In genomic region chr18:71107220-71107619, GRCh38 we compare ENCODE assay signal across 20 cellular contexts.
DNase-seq lines count a peak whose midpoint lies in the region; ATAC-seq, FAIRE-seq and TF ChIP-seq lines count a peak whose summit lies in the region.
"Had no signal": no experiment of that assay in that cellular context is flagged by ENCODE, and none has a peak within 500 bp of the region (broad histone marks: within the 10 kb centered on the region; RNA-seq: fewer than 3 reads in every experiment).

No MANE protein-coding gene starts in this region.

- peak overlapping the region; percentile 43; the same call in 1 of the 2 replicates for H2AFZ ChIP-seq in SK-N-SH (ENCODE audit: low read depth)
- 0 out of 2 replicates have a peak overlapping the region, but pooled peaks have one; percentile 18 for H2AFZ ChIP-seq in OCI-LY3 (ENCODE audit: low read depth, low read length)
- H2AFZ ChIP-seq in endothelial cell of umbilical vein (ENCODE audit: low read depth, low read length) = peak overlapping the region; percentile 93

- H3K9me2 ChIP-seq in SK-N-SH = no peaks in the 10 kb centered on the region

- no peak for FAIRE-seq in endothelial cell of umbilical vein (lab: Jason Lieb, UNC)
- FAIRE-seq: GM18507, RCC 7860 had no signal

- TF ChIP-seq EP300 in SK-N-SH (IDR thresholded peaks at IDR 0.05; ENCODE audit: borderline replicate concordance in 1 of 2, low read depth in 1 of 2, low read length in 1 of 2) = no peak

- H3K36me3 ChIP-seq in SK-N-SH (replicated peaks in 1 of 2; ENCODE audit: control insufficient read depth in 1 of 2, insufficient read depth in 2 of 2, low read length in 1 of 2) = no peaks in the 10 kb centered on the region
- no peaks in the 10 kb centered on the region for H3K36me3 ChIP-seq in OCI-LY3 (replicated peaks; ENCODE audit: low read depth, low read length)
- no peaks in the 10 kb centered on the region for H3K36me3 ChIP-seq in endothelial cell of umbilical vein (ENCODE audit: control insufficient read depth in 2 of 2, extremely low read depth in 1 of 2, insufficient read depth in 2 of 2, low read length in 2 of 2)
- H3K36me3 ChIP-seq: SJSA1 had no signal

- no peaks in the 10 kb centered on the region for H3K79me2 ChIP-seq in SK-N-SH (ENCODE audit: insufficient read depth)
- H3K79me2 ChIP-seq in OCI-LY3 (ENCODE audit: low read length) = no peaks in the 10 kb centered on the region
- no peaks in the 10 kb centered on the region for H3K79me2 ChIP-seq in endothelial cell of umbilical vein (ENCODE audit: control insufficient read depth, insufficient read depth, low read length)

- no peak for DNase-seq in SK-N-SH
- no peak for DNase-seq in endothelial cell of umbilical vein (ENCODE audit: low read depth, low spot score)
- no peak for DNase-seq in glutamatergic neuron
- DNase-seq in superior temporal gyrus (ENCODE audit: extremely low spot score) = no peak
- DNase-seq: 8988T; AML-193; CD8-positive, alpha-beta T cell; DMS153; Karpas-422; NCI-H1436; NCI-H187 treated with DMSO at 0.1 percent for 48 hours; NCI-H69 had no signal

- H3K9me1 ChIP-seq in endothelial cell of umbilical vein (replicated peaks; ENCODE audit: control insufficient read depth, extremely low read depth, insufficient read depth, low read length) = no peaks in the 10 kb centered on the region

- WGBS in SK-N-SH (ENCODE audit: low lambda C conversion rate) = 86% methylated on average over 2 of the region's 2 CpGs

- peaks cover under 1% of the 10 kb centered on the region; the same call in 1 of the 2 replicates for H3K9me3 ChIP-seq in SK-N-SH
- no peaks in the 10 kb centered on the region for H3K9me3 ChIP-seq in OCI-LY3 (ENCODE audit: insufficient read depth, low read length)
- H3K9me3 ChIP-seq in endothelial cell of umbilical vein (replicated peaks; ENCODE audit: control insufficient read depth, insufficient read depth, low read length) = no peaks in the 10 kb centered on the region
- H3K9me3 ChIP-seq: SJSA1 had no signal

- H3K4me1 ChIP-seq in SK-N-SH (ENCODE audit: control insufficient read depth in 1 of 2, insufficient read depth in 2 of 2, low read depth in 1 of 2, low read length in 1 of 2) = peaks cover 0 to 28% of the 10 kb centered on the region in 2 experiments; a peak in 1 of 4 replicates
- no peaks in the 10 kb centered on the region for H3K4me1 ChIP-seq in OCI-LY3 (ENCODE audit: low read length)
- H3K4me1 ChIP-seq in endothelial cell of umbilical vein (ENCODE audit: control insufficient read depth, extremely low read depth, insufficient read depth, low read length) = no peaks in the 10 kb centered on the region
- H3K4me1 ChIP-seq: SJSA1 had no signal

- POLR2A ChIA-PET in SK-N-SH (lab: Yijun Ruan, JAX) (no interaction called here), endothelial cell of umbilical vein (lab: Charles Lee) (no interaction called here)

- H3K36me3 Mint-ChIP-seq in glutamatergic neuron (ENCODE audit: unreplicated experiment) = no peaks in the 10 kb centered on the region
- H3K36me3 Mint-ChIP-seq: CD8-positive, alpha-beta T cell; IgD-negative memory B cell had no signal

- 0 out of 2 replicates have a peak overlapping the region, but pooled peaks have one; percentile 20 for H3K4me2 ChIP-seq in SK-N-SH
- H3K4me2 ChIP-seq in OCI-LY3 (ENCODE audit: low read length) = no peak overlapping the region
- H3K4me2 ChIP-seq in endothelial cell of umbilical vein (ENCODE audit: insufficient read depth, low read length) = no peak overlapping the region

- H3K27me3 ChIP-seq in SK-N-SH (ENCODE audit: insufficient read depth) = no peaks in the 10 kb centered on the region
- H3K27me3 ChIP-seq in OCI-LY3 (ENCODE audit: low read depth, low read length) = no peaks in the 10 kb centered on the region
- H3K27me3 ChIP-seq in endothelial cell of umbilical vein (ENCODE audit: control insufficient read depth in 2 of 2, insufficient read depth in 2 of 2, low read length in 2 of 2) = no peaks in the 10 kb centered on the region
- H3K27me3 ChIP-seq: SJSA1 had no signal

- no peak overlapping the region for H3K4me3 Mint-ChIP-seq in glutamatergic neuron (ENCODE audit: unreplicated experiment)
- H3K4me3 Mint-ChIP-seq: CD8-positive, alpha-beta T cell; IgD-negative memory B cell had no signal

- H3K9ac ChIP-seq in SK-N-SH = no peak overlapping the region
- H3K9ac ChIP-seq in OCI-LY3 (ENCODE audit: low read length) = no peak overlapping the region
- no peak overlapping the region for H3K9ac ChIP-seq in endothelial cell of umbilical vein (replicated peaks; ENCODE audit: extremely low read depth, insufficient read depth, low read length)

- H4K20me1 ChIP-seq in SK-N-SH (ENCODE audit: insufficient read depth) (no peaks in the 10 kb centered on the region), OCI-LY3 (ENCODE audit: insufficient read depth, low read length) (no peaks in the 10 kb centered on the region), endothelial cell of umbilical vein (replicated peaks; ENCODE audit: control insufficient read depth, extremely low read depth, insufficient read depth, low read length) (no peaks in the 10 kb centered on the region)

- ATAC-seq in SK-N-SH treated with all-trans-retinoic acid at 6 μM for 48 hours (no peak), HG03457 (IDR thresholded peaks at IDR 0.05; ENCODE audit: unreplicated experiment) (no peak)
- ATAC-seq: CD8-positive, alpha-beta T cell; Right ventricle myocardium inferior had no signal

- H3F3A ChIP-seq in SK-N-SH (replicated peaks; ENCODE audit: insufficient read depth) = peaks cover 7% of the 10 kb centered on the region

- CTCF ChIA-PET in SK-N-SH (lab: Yijun Ruan, JAX) (no interaction called here), endothelial cell of umbilical vein (lab: Charles Lee) (interaction anchor here (0.6 to 1.6 kb wide), 3 partner anchors 11 to 71 kb away, joined by 3 read pairs; no protein-coding TSS in a partner anchor)

- dilution Hi-C loops in endothelial cell of umbilical vein (cut with MboI; ENCODE audit: extremely low pct_ligation_motif_present, low sequenced_read_pairs) = no loop called here

- no peak for TF ChIP-seq POLR2A in endothelial cell of umbilical vein (IDR thresholded peaks at IDR 0.05; ENCODE audit: low read depth, low read length)

- H3K4me1 Mint-ChIP-seq in glutamatergic neuron (ENCODE audit: low read depth, unreplicated experiment) = no peaks in the 10 kb centered on the region
- H3K4me1 Mint-ChIP-seq: IgD-negative memory B cell had no signal

- H3K27ac ChIP-seq in SK-N-SH (ENCODE audit: low read depth in 2 of 2, low read length in 1 of 2) = no peak overlapping the region
- H3K27ac ChIP-seq in OCI-LY3 (ENCODE audit: low read length) = no peak overlapping the region
- no peak overlapping the region for H3K27ac ChIP-seq in endothelial cell of umbilical vein (ENCODE audit: insufficient read depth, low read depth, low read length)
- H3K27ac ChIP-seq: SJSA1 had no signal

- intact Hi-C loops in endothelial cell of umbilical vein (cut with micrococcal nuclease) = no loop called here

- no TSS peak for BruUV-seq in endothelial cell of umbilical vein (replicated peaks; lab: Mats Ljungman, UMichigan)

- no peak for TF ChIP-seq RAD21 in SK-N-SH (IDR thresholded peaks at IDR 0.05; ENCODE audit: low read length)

- no peaks in the 10 kb centered on the region for H3K27me3 Mint-ChIP-seq in glutamatergic neuron (ENCODE audit: unreplicated experiment)
- H3K27me3 Mint-ChIP-seq: IgD-negative memory B cell had no signal

- no peak for TF ChIP-seq CTCF in SK-N-SH (IDR thresholded peaks at IDR 0.05)
- TF ChIP-seq CTCF in OCI-LY3 (IDR thresholded peaks at IDR 0.05; ENCODE audit: low read depth, low read length) = no peak
- no peak for TF ChIP-seq CTCF in endothelial cell of umbilical vein (IDR thresholded peaks at IDR 0.05; ENCODE audit: extremely low read depth in 1 of 2, insufficient read depth in 1 of 2, low read depth in 1 of 2, low read length in 2 of 2)
- TF ChIP-seq CTCF in glutamatergic neuron (IDR thresholded peaks at IDR 0.05; ENCODE audit: partially characterized antibody, unreplicated experiment) = no peak

- H3K27ac Mint-ChIP-seq in glutamatergic neuron (ENCODE audit: unreplicated experiment) = no peak overlapping the region
- H3K27ac Mint-ChIP-seq: CD8-positive, alpha-beta T cell; IgD-negative memory B cell had no signal

- H3K9me3 Mint-ChIP-seq in glutamatergic neuron (ENCODE audit: unreplicated experiment) = no peaks in the 10 kb centered on the region
- H3K9me3 Mint-ChIP-seq: CD8-positive, alpha-beta T cell had no signal

- H3K4me3 ChIP-seq in SK-N-SH (ENCODE audit: low read depth in 2 of 2, low read length in 1 of 2) (no peak overlapping the region), OCI-LY3 (ENCODE audit: low read length) (no peak overlapping the region), endothelial cell of umbilical vein (replicated peaks in 1 of 3; ENCODE audit: insufficient read depth in 1 of 3, low read depth in 1 of 3, low read length in 3 of 3) (no peak overlapping the region)
- H3K4me3 ChIP-seq: SJSA1 had no signal

TF ChIP-seq in SK-N-SH, 30 proteins besides CTCF, POLR2A, EP300 and RAD21 (continues in another document):
- TF ChIP-seq MEF2A (IDR thresholded peaks at IDR 0.05; ENCODE audit: borderline replicate concordance, low read depth) (no peak), MAX (IDR thresholded peaks at IDR 0.05; ENCODE audit: low read depth) (no peak)

TF ChIP-seq in SK-N-SH treated with all-trans-retinoic acid at 6 μM for 48 hours, 23 proteins besides CTCF, POLR2A, EP300 and RAD21 (continues in another document):
- no peak for TF ChIP-seq ARNTL (CRISPR knock-in tag; IDR thresholded peaks at IDR 0.05; ENCODE audit: borderline replicate concordance, low read depth)
- TF ChIP-seq ZNF8 (CRISPR knock-in tag; IDR thresholded peaks at IDR 0.05) = no peak

TF ChIP-seq in endothelial cell of umbilical vein, 7 proteins besides CTCF, POLR2A, EP300 and RAD21:
- TF ChIP-seq MAX (IDR thresholded peaks at IDR 0.05; ENCODE audit: insufficient read depth, insufficient read length) (no peak), GATA2 (IDR thresholded peaks at IDR 0.05; ENCODE audit: insufficient read depth, insufficient read length, low read depth, low read length) (no peak), POLR2AphosphoS5 (IDR thresholded peaks at IDR 0.05; ENCODE audit: insufficient read depth, low read depth, low read length) (no peak)
TF ChIP-seq in endothelial cell of umbilical vein: peak in this region for 0.

Comparison
In these comparisons a context has a peak if more than half of its experiments do, and no peak if none do; other contexts are left out.
1. H2AFZ ChIP-seq: peak in every context shown above with its lines; median percentile 93 in endothelial cell of umbilical vein; 43 in SK-N-SH; 18 in OCI-LY3.